ENCODE assay signal across 2 cellular contexts in the genomic region with DNA sequence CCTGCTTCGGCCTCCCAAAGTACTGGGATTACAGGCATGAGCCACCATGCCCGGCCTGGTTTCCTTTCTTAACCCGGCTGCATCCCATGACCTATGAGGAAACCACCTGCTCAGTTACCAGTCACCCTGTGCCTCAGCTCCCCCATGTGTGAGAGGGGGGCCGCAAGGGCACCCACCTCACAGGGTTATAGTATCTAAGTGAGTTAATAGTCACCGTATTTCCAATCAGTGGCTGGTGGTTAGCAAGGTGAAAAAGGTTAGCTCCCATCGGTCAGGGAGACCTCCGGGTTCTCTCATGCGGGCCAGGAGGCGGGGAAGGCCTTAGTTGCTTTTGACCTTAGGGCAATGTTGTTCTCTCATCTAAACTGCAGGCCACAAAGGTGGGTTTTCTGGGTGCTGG.
TF ChIP-seq lines count a peak whose summit lies in the region.

No MANE protein-coding gene starts in this region.

TF ChIP-seq in GM23338, 12 proteins besides CTCF, POLR2A, EP300 and RAD21 (continued from another document and continues in another):
- TF ChIP-seq, protein P1, sequence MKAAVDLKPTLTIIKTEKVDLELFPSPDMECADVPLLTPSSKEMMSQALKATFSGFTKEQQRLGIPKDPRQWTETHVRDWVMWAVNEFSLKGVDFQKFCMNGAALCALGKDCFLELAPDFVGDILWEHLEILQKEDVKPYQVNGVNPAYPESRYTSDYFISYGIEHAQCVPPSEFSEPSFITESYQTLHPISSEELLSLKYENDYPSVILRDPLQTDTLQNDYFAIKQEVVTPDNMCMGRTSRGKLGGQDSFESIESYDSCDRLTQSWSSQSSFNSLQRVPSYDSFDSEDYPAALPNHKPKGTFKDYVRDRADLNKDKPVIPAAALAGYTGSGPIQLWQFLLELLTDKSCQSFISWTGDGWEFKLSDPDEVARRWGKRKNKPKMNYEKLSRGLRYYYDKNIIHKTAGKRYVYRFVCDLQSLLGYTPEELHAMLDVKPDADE (IDR thresholded peaks at IDR 0.05) = no peak
- TF ChIP-seq, protein P2, sequence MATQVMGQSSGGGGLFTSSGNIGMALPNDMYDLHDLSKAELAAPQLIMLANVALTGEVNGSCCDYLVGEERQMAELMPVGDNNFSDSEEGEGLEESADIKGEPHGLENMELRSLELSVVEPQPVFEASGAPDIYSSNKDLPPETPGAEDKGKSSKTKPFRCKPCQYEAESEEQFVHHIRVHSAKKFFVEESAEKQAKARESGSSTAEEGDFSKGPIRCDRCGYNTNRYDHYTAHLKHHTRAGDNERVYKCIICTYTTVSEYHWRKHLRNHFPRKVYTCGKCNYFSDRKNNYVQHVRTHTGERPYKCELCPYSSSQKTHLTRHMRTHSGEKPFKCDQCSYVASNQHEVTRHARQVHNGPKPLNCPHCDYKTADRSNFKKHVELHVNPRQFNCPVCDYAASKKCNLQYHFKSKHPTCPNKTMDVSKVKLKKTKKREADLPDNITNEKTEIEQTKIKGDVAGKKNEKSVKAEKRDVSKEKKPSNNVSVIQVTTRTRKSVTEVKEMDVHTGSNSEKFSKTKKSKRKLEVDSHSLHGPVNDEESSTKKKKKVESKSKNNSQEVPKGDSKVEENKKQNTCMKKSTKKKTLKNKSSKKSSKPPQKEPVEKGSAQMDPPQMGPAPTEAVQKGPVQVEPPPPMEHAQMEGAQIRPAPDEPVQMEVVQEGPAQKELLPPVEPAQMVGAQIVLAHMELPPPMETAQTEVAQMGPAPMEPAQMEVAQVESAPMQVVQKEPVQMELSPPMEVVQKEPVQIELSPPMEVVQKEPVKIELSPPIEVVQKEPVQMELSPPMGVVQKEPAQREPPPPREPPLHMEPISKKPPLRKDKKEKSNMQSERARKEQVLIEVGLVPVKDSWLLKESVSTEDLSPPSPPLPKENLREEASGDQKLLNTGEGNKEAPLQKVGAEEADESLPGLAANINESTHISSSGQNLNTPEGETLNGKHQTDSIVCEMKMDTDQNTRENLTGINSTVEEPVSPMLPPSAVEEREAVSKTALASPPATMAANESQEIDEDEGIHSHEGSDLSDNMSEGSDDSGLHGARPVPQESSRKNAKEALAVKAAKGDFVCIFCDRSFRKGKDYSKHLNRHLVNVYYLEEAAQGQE (IDR thresholded peaks at IDR 0.05; ENCODE audit: unreplicated experiment) = no peak
- TF ChIP-seq CREB1 (CRISPR knock-in tag; IDR thresholded peaks at IDR 0.05; ENCODE audit: low read depth) (no peak), EZH2 (IDR thresholded peaks at IDR 0.05; ENCODE audit: low read depth, unreplicated experiment) (no peak), JUNB (IDR thresholded peaks at IDR 0.05; ENCODE audit: unreplicated experiment) (no peak), EZH2phosphoT487 (IDR thresholded peaks at IDR 0.05; ENCODE audit: unreplicated experiment) (no peak), STAT1 (IDR thresholded peaks at IDR 0.05; ENCODE audit: unreplicated experiment) (no peak), ZNF114 (CRISPR knock-in tag; IDR thresholded peaks at IDR 0.05) (no peak), NANOG (IDR thresholded peaks at IDR 0.05; ENCODE audit: borderline replicate concordance) (no peak)
- TF ChIP-seq, protein P3, sequence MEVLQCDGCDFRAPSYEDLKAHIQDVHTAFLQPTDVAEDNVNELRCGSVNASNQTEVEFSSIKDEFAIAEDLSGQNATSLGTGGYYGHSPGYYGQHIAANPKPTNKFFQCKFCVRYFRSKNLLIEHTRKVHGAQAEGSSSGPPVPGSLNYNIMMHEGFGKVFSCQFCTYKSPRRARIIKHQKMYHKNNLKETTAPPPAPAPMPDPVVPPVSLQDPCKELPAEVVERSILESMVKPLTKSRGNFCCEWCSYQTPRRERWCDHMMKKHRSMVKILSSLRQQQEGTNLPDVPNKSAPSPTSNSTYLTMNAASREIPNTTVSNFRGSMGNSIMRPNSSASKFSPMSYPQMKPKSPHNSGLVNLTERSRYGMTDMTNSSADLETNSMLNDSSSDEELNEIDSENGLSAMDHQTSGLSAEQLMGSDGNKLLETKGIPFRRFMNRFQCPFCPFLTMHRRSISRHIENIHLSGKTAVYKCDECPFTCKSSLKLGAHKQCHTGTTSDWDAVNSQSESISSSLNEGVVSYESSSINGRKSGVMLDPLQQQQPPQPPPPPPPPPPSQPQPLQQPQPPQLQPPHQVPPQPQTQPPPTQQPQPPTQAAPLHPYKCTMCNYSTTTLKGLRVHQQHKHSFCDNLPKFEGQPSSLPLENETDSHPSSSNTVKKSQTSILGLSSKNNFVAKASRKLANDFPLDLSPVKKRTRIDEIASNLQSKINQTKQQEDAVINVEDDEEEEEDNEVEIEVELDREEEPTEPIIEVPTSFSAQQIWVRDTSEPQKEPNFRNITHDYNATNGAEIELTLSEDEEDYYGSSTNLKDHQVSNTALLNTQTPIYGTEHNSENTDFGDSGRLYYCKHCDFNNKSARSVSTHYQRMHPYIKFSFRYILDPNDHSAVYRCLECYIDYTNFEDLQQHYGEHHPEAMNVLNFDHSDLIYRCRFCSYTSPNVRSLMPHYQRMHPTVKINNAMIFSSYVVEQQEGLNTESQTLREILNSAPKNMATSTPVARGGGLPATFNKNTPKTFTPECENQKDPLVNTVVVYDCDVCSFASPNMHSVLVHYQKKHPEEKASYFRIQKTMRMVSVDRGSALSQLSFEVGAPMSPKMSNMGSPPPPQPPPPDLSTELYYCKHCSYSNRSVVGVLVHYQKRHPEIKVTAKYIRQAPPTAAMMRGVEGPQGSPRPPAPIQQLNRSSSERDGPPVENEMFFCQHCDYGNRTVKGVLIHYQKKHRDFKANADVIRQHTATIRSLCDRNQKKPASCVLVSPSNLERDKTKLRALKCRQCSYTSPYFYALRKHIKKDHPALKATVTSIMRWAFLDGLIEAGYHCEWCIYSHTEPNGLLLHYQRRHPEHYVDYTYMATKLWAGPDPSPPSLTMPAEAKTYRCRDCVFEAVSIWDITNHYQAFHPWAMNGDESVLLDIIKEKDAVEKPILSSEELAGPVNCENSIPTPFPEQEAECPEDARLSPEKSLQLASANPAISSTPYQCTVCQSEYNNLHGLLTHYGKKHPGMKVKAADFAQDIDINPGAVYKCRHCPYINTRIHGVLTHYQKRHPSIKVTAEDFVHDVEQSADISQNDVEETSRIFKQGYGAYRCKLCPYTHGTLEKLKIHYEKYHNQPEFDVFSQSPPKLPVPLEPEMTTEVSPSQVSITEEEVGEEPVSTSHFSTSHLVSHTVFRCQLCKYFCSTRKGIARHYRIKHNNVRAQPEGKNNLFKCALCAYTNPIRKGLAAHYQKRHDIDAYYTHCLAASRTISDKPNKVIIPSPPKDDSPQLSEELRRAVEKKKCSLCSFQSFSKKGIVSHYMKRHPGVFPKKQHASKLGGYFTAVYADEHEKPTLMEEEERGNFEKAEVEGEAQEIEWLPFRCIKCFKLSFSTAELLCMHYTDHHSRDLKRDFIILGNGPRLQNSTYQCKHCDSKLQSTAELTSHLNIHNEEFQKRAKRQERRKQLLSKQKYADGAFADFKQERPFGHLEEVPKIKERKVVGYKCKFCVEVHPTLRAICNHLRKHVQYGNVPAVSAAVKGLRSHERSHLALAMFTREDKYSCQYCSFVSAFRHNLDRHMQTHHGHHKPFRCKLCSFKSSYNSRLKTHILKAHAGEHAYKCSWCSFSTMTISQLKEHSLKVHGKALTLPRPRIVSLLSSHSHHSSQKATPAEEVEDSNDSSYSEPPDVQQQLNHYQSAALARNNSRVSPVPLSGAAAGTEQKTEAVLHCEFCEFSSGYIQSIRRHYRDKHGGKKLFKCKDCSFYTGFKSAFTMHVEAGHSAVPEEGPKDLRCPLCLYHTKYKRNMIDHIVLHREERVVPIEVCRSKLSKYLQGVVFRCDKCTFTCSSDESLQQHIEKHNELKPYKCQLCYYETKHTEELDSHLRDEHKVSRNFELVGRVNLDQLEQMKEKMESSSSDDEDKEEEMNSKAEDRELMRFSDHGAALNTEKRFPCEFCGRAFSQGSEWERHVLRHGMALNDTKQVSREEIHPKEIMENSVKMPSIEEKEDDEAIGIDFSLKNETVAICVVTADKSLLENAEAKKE (CRISPR knock-in tag; IDR thresholded peaks at IDR 0.05) = no peak

TF ChIP-seq in liver, 16 proteins besides CTCF, POLR2A, EP300 and RAD21 (continued from another document):
- TF ChIP-seq, protein P4, sequence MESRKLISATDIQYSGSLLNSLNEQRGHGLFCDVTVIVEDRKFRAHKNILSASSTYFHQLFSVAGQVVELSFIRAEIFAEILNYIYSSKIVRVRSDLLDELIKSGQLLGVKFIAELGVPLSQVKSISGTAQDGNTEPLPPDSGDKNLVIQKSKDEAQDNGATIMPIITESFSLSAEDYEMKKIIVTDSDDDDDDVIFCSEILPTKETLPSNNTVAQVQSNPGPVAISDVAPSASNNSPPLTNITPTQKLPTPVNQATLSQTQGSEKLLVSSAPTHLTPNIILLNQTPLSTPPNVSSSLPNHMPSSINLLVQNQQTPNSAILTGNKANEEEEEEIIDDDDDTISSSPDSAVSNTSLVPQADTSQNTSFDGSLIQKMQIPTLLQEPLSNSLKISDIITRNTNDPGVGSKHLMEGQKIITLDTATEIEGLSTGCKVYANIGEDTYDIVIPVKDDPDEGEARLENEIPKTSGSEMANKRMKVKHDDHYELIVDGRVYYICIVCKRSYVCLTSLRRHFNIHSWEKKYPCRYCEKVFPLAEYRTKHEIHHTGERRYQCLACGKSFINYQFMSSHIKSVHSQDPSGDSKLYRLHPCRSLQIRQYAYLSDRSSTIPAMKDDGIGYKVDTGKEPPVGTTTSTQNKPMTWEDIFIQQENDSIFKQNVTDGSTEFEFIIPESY (IDR thresholded peaks at IDR 0.05) = no peak
- TF ChIP-seq JUND (IDR thresholded peaks at IDR 0.05) (no peak), HNF4G (IDR thresholded peaks at IDR 0.05) (no peak), HNF4A (conservative IDR thresholded peaks at IDR 0.05) (no peak), RXRA (IDR thresholded peaks at IDR 0.05) (no peak), EGR1 (IDR thresholded peaks at IDR 0.05; ENCODE audit: low read depth in 2 of 2) (no peak), TAF1 (conservative IDR thresholded peaks at IDR 0.05) (no peak), GABPA (IDR thresholded peaks at IDR 0.05 in 1 of 2, conservative IDR thresholded peaks at IDR 0.05 in 1 of 2) (no peak), FOXA2 (IDR thresholded peaks at IDR 0.05) (no peak), NR2F2 (IDR thresholded peaks at IDR 0.05) (no peak)
- TF ChIP-seq, protein P2 (IDR thresholded peaks at IDR 0.05) = no peak
- TF ChIP-seq, protein P5, sequence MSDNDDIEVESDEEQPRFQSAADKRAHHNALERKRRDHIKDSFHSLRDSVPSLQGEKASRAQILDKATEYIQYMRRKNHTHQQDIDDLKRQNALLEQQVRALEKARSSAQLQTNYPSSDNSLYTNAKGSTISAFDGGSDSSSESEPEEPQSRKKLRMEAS (IDR thresholded peaks at IDR 0.05) = no peak
